In genomic region chr19:1748703-1749341, GRCh38 we compare ENCODE assay signal across 1 cellular context.
TF ChIP-seq lines count a peak whose summit lies in the region.

No MANE protein-coding gene starts in this region.

TF ChIP-seq in A549, 52 proteins besides CTCF, POLR2A, EP300 and RAD21 (continued from another document):
- TF ChIP-seq, protein P1, sequence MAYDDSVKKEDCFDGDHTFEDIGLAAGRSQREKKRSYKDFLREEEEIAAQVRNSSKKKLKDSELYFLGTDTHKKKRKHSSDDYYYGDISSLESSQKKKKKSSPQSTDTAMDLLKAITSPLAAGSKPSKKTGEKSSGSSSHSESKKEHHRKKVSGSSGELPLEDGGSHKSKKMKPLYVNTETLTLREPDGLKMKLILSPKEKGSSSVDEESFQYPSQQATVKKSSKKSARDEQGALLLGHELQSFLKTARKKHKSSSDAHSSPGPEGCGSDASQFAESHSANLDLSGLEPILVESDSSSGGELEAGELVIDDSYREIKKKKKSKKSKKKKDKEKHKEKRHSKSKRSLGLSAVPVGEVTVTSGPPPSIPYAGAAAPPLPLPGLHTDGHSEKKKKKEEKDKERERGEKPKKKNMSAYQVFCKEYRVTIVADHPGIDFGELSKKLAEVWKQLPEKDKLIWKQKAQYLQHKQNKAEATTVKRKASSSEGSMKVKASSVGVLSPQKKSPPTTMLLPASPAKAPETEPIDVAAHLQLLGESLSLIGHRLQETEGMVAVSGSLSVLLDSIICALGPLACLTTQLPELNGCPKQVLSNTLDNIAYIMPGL (CRISPR knock-in tag; IDR thresholded peaks at IDR 0.05; ENCODE audit: borderline replicate concordance) = no peak
- TF ChIP-seq ZSCAN20 (CRISPR knock-in tag; IDR thresholded peaks at IDR 0.05) (no peak), RFX5 (IDR thresholded peaks at IDR 0.05) (no peak), REST (IDR thresholded peaks at IDR 0.05) (no peak), HEYL (CRISPR knock-in tag; IDR thresholded peaks at IDR 0.05) (no peak)
